ENCODE assay signal across 5 cellular contexts in genomic region chrY:26254262-26254661, GRCh38.
DNase-seq lines count a peak whose midpoint lies in the region; ATAC-seq and TF ChIP-seq lines count a peak whose summit lies in the region.
"Not testable (repeated sequence)": the region's sequence is repeated elsewhere in the genome, so short reads cannot be mapped to it uniquely, and the experiment has no call there.

No MANE protein-coding gene starts in this region.

- not testable (repeated sequence) for TF ChIP-seq POLR2A in heart left ventricle (IDR thresholded peaks at IDR 0.05)

- not testable (repeated sequence) for H3K4me1 ChIP-seq in heart left ventricle; left lung; mucosa of descending colon (ENCODE audit: low read depth)

- intact Hi-C loops in Right ventricle myocardium inferior (cut with DNase I); heart left ventricle (cut with DNase I); left ventricle myocardium superior (cut with micrococcal nuclease); left lung (cut with DNase I); mucosa of descending colon (cut with DNase I, micrococcal nuclease): not testable (repeated sequence)

- ATAC-seq in Right ventricle myocardium inferior (peak; percentile 81), heart left ventricle (peak in 3 of 4 donors; percentile 57 to 96 (median 95)), left ventricle myocardium superior (peak; percentile 97), left lung (peak; percentile 72), mucosa of descending colon (peak; percentile 49)

- H3K4me3 ChIP-seq in heart left ventricle, left lung, mucosa of descending colon: not testable (repeated sequence)

- H3K27ac ChIP-seq in heart left ventricle, left lung: not testable (repeated sequence)

- not testable (repeated sequence) for H3K36me3 ChIP-seq in heart left ventricle; left lung; mucosa of descending colon (ENCODE audit: low read depth)

- not testable (repeated sequence) for DNase-seq in Right ventricle myocardium inferior (ENCODE audit: missing footprints); heart left ventricle; left ventricle myocardium superior; left lung; mucosa of descending colon

- TF ChIP-seq CTCF in heart left ventricle (IDR thresholded peaks at IDR 0.05); left lung (IDR thresholded peaks at IDR 0.05); mucosa of descending colon (IDR thresholded peaks at IDR 0.05): not testable (repeated sequence)

- not testable (repeated sequence) for H3K27me3 ChIP-seq in heart left ventricle, left lung

- H3K9me3 ChIP-seq in heart left ventricle, left lung, mucosa of descending colon: not testable (repeated sequence)
